Comparison of ENCODE assay signal across 27 cellular contexts in genomic region chr10:28794986-28795385, GRCh38.
"Had no signal": no experiment of that assay in that cellular context is flagged by ENCODE, and none has a peak within 500 bp of the region (broad histone marks: within the 10 kb centered on the region; RNA-seq: fewer than 3 reads in every experiment).

No MANE protein-coding gene starts in this region.

- H3K4me1 Mint-ChIP-seq: immature natural killer cell, natural killer cell had no signal

- DNase-seq: effector CD8-positive, alpha-beta T cell; endodermal cell; foreskin keratinocyte; glutamatergic neuron; hypothalamus; immature natural killer cell; islet precursor cell; kidney glomerular epithelial cell; left colon; left ventricle myocardium inferior; lower lobe of right lung; natural killer cell; occipital lobe; ovary; right lobe of liver; small intestine; stimulated activated CD4-positive, alpha-beta T cell treated with anti-CD3 and anti-CD28 coated beads, Interleukin-12 subunit alpha, Interleukin-12 subunit beta, amount 100 ng/mL, for 4 hours; stimulated activated CD4-positive, alpha-beta T cell treated with anti-CD3 and anti-CD28 coated beads, Interleukin-1b, Interleukin-23, amount 100 ng/mL, for 48 hours; stimulated activated CD4-positive, alpha-beta T cell treated with anti-CD3 and anti-CD28 coated beads, Interleukin-4, amount 100 ng/mL, for 1 hour; stimulated activated CD8-positive, alpha-beta memory T cell treated with anti-CD3 and anti-CD28 coated beads, Interleukin-4, amount 100 ng/mL, for 48 hours; stimulated activated naive CD4-positive, alpha-beta T cell; stomach; upper lobe of left lung had no signal

- H3K4me3 Mint-ChIP-seq: endodermal cell, immature natural killer cell, natural killer cell had no signal

- H3K4me1 ChIP-seq: foreskin keratinocyte, left ventricle myocardium inferior, lower lobe of right lung, upper lobe of left lung had no signal

- ATAC-seq: foreskin keratinocyte, left colon, lower lobe of right lung, natural killer cell, right lobe of liver had no signal

- H3K9me3 ChIP-seq: esophagus muscularis mucosa, left ventricle myocardium inferior, lower lobe of right lung, ovary, right lobe of liver, stomach, thoracic aorta, tibial nerve, upper lobe of left lung had no signal

- H3K4me3 ChIP-seq: esophagus muscularis mucosa, left ventricle myocardium inferior, lower lobe of right lung, ovary, right lobe of liver, stomach, thoracic aorta, tibial nerve, upper lobe of left lung had no signal

- H3K9me3 Mint-ChIP-seq: endodermal cell, natural killer cell had no signal

- H3K27ac Mint-ChIP-seq: endodermal cell, immature natural killer cell, natural killer cell had no signal

- H3K36me3 Mint-ChIP-seq: immature natural killer cell, natural killer cell had no signal

- H3K27ac ChIP-seq: epithelial cell of prostate, esophagus muscularis mucosa, foreskin keratinocyte, left ventricle myocardium inferior, lower lobe of right lung, ovary, right lobe of liver, stomach, thoracic aorta, tibial nerve, upper lobe of left lung had no signal

- H3K36me3 ChIP-seq: esophagus muscularis mucosa, left ventricle myocardium inferior, lower lobe of right lung, ovary, right lobe of liver, stomach, thoracic aorta, tibial nerve, upper lobe of left lung had no signal

- H3K27me3 ChIP-seq: esophagus muscularis mucosa, foreskin keratinocyte, ovary, right lobe of liver, stomach, tibial nerve, upper lobe of left lung had no signal
